Comparison of ENCODE assay signal across 8 cellular contexts in the genomic region with DNA sequence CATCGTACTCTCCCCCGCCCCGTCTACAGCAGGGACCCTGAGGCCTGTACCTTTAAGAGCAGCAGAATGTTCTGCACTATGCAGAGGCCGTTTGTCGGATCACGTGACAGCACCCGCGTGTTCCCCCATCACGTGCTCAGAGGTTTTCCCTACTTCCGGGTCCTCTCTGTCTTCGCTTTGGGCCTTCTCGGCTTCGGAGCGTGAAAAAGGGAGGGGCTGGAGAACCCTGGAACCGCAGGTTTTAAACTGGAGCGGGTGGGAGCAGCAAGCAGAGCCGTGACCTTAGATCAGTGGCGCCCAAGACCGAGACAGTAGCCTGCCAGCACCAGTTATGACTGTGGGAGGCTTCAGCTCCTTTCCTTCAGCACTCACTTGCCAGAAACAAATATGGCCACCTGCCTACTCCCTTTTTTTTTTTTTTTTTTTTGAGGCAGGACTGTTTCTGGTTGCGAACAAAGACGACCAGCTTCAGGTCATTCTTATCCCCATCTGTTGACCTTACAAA. TPM values are rescaled to one million over a fixed set of nuclear protein-coding genes. Genes with fewer than 3 reads are reported as not detected.
A peak's percentile ranks its signal among the peaks of the same experiment; 100 is the strongest.
DNase-seq lines count a peak whose midpoint lies in the region; ATAC-seq, FAIRE-seq and TF ChIP-seq lines count a peak whose summit lies in the region.

A gene (minus strand): TSS at position 105 of the 505 bp plus-strand sequence. CDS start 315 bp downstream, outside the sequence.

- TF ChIP-seq POLR2A in GM12891 (IDR thresholded peaks at IDR 0.05; ENCODE audit: low read depth, low read length), result peak; percentile 52; the same call in 1 of the 2 replicates
- TF ChIP-seq POLR2A in adrenal gland (IDR thresholded peaks at IDR 0.05), result peak in 1 of 2 donors; percentile 52
- TF ChIP-seq POLR2A in transverse colon (IDR thresholded peaks at IDR 0.05), result peak; percentile 53

- ATAC-seq in HG02840 (IDR thresholded peaks at IDR 0.05; ENCODE audit: low FRiP score, unreplicated experiment), result peak; percentile 75
- peak; percentile 96 to 99 (median 98) for ATAC-seq in heart right ventricle

- DNase-seq in GM12891 (ENCODE audit: insufficient read length, low spot score) (peak; percentile 84), NCI-H146 treated with DMSO at 0.1 percent for 48 hours (lab: John Stamatoyannopoulos, UW; ENCODE audit: unreplicated experiment) (peak; percentile 97), T-helper 1 cell (peak; percentile 74 to 95 (median 80)), adrenal gland (peak; percentile 92 to 98 (median 95)), heart right ventricle (peak; percentile 87 to 94), pons (ENCODE audit: low spot score) (peak; percentile 95), transverse colon (peak; percentile 94)

- intact Hi-C loops in adrenal gland (cut with DNase I), result loop anchor here (10.0 kb wide), 2 partner anchors 53 to 113 kb away; no protein-coding TSS in a partner anchor
- intact Hi-C loops in heart right ventricle (cut with DNase I), result loop anchor here in 5 of 10 donors (1.0 to 10.0 kb wide), 6 partner anchors 45 to 125 kb away; a partner anchor contains a TSS
- intact Hi-C loops in transverse colon (cut with DNase I; ENCODE audit: low total_unique reads), result loop anchor here (1.0 kb wide), 1 partner anchor 46 kb away; a partner anchor contains a TSS

- H3K4me1 ChIP-seq in adrenal gland (replicated peaks in 1 of 2) (peaks cover 6 to 12% of the 10 kb centered on the region in 2 donors), heart right ventricle (peaks cover 0 to 48% (median 14%) of the 10 kb centered on the region in 9 donors), transverse colon (peaks cover 5 to 70% (median 37%) of the 10 kb centered on the region in 4 donors)

- H3K27me3 ChIP-seq in adrenal gland (no peaks in the 10 kb centered on the region), heart right ventricle (peaks cover 0 to 3% (median 0%) of the 10 kb centered on the region in 7 donors), transverse colon (no peaks in the 10 kb centered on the region)

- TF ChIP-seq CTCF in adrenal gland (IDR thresholded peaks at IDR 0.05), result no peak
- TF ChIP-seq CTCF in heart right ventricle (IDR thresholded peaks at IDR 0.05), result no peak
- no peak for TF ChIP-seq CTCF in transverse colon (IDR thresholded peaks at IDR 0.05)

- WGBS in adrenal gland, 4 donors, result 0% methylated on average over 18 to 21 of the region's 21 CpGs
- 0 to 1% methylated on average over 21 of the region's 21 CpGs for WGBS in heart right ventricle, 2 donors
- 0 to 1% methylated on average over 2 to 21 of the region's 21 CpGs for WGBS in transverse colon (ENCODE audit: low coverage in 1 of 2), 2 donors

- TF ChIP-seq EP300 in transverse colon (IDR thresholded peaks at IDR 0.05; ENCODE audit: low read depth), result no peak

- FAIRE-seq in GM12891 (lab: Jason Lieb, UNC), result peak; percentile 89

- H3K36me3 ChIP-seq in adrenal gland (replicated peaks in 1 of 2) (peaks cover 0 to 22% of the 10 kb centered on the region in 2 donors), heart right ventricle (peaks cover 0 to 32% (median 8%) of the 10 kb centered on the region in 9 donors), transverse colon (peaks cover 0 to 15% (median 7%) of the 10 kb centered on the region in 4 donors)

- H3K27ac ChIP-seq in adrenal gland, result peak within 1 kb of the TSS; percentile 83 to 99 (median 96)
- H3K27ac ChIP-seq in heart right ventricle, result peak within 1 kb of the TSS; percentile 91 to 99 (median 96)
- H3K27ac ChIP-seq in transverse colon, result peak within 1 kb of the TSS; percentile 89 to 98 (median 95)

- in situ Hi-C loops in transverse colon (cut with MboI; ENCODE audit: low pct_ligation_motif_present in 1 of 4, low pct_unique_long_range_greater_than_20kb in 1 of 4, low sequenced_read_pairs in 3 of 4), result no loop called here

- H3K9me3 ChIP-seq in adrenal gland (replicated peaks in 1 of 3), result no peaks in the 10 kb centered on the region
- no peaks in the 10 kb centered on the region for H3K9me3 ChIP-seq in heart right ventricle
- H3K9me3 ChIP-seq in transverse colon, result no peaks in the 10 kb centered on the region

- H3K4me3 ChIP-seq in adrenal gland (peak within 1 kb of the TSS; percentile 38 to 85 (median 76)), heart right ventricle (peak within 1 kb of the TSS; percentile 63 to 100 (median 94)), transverse colon (peak within 1 kb of the TSS; percentile 61 to 100 (median 86))

TF ChIP-seq in GM12891, 5 proteins besides CTCF, POLR2A, EP300 and RAD21:
- TF ChIP-seq POLR2AphosphoS5 (IDR thresholded peaks at IDR 0.05; ENCODE audit: low read depth, low read length) (no peak), TAF1 (IDR thresholded peaks at IDR 0.05; ENCODE audit: low read depth, low read length) (peak; percentile 58; the same call in 1 of the 2 replicates), POU2F2 (IDR thresholded peaks at IDR 0.05; ENCODE audit: low read depth, low read length) (peak; percentile 88)

RNA-seq across cellular contexts. Expression of the gene that starts here (rescaled TPM):
- 12.8 TPM for polyA plus RNA-seq in GM12891 (2012; ENCODE audit: low read depth, missing spikeins)
- 10 to 100 TPM; 25.6 to 78.0 (median 45.5) TPM for total RNA-seq in adrenal gland
- polyA plus RNA-seq in adrenal gland, result 10 to 100 TPM; 19.0 to 25.9 (median 19.4) TPM
- 10 to 100 TPM in 7 of 10 donors, 1 to 10 TPM in 3; 6.5 to 17.6 (median 10.8) TPM for total RNA-seq in heart right ventricle
- polyA plus RNA-seq in heart right ventricle, result 10 to 100 TPM; 10.2 to 21.2 TPM
- total RNA-seq in transverse colon, result 100 to 1,000 TPM in 3 of 4 donors, 10 to 100 TPM in 1; 80.2 to 294 (median 154) TPM

Comparison
In these comparisons a context has a peak if more than half of its experiments do, and no peak if none do; other contexts are left out.
1. Peak in every context shown above with its lines: DNase-seq, ATAC-seq, H3K4me3 ChIP-seq and H3K27ac ChIP-seq.